In genomic region chrX:21374994-21375794, GRCh38 we compare ENCODE assay signal across 8 cellular contexts. TPM values are rescaled to one million over a fixed set of nuclear protein-coding genes. Genes with fewer than 3 reads are reported as not detected.
DNase-seq lines count a peak whose midpoint lies in the region; ATAC-seq and TF ChIP-seq lines count a peak whose summit lies in the region.

No MANE protein-coding gene starts in this region.

- no peak overlapping the region for H2BK12ac ChIP-seq in neuronal stem cell (ENCODE audit: low read length)

- H4K8ac ChIP-seq in neuronal stem cell (ENCODE audit: low read depth, low read length): no peak overlapping the region

- DNase-seq in endothelial cell (ENCODE audit: low spot score): peak; percentile 3
- peak; percentile 0 for DNase-seq in neuronal stem cell (ENCODE audit: low spot score)
- no peak for DNase-seq in NCI-H1694 (lab: John Stamatoyannopoulos, UW)

- 0 out of 2 replicates have a peak, but pooled peaks cover 4% of the 10 kb centered on the region for H3K79me2 ChIP-seq in OCI-LY1 (ENCODE audit: insufficient read depth, low read length)

- peak overlapping the region; percentile 21 for H3K14ac ChIP-seq in neuronal stem cell (ENCODE audit: low read length)

- no peaks in the 10 kb centered on the region for H3K36me3 Mint-ChIP-seq in endothelial cell (ENCODE audit: low read depth, unreplicated experiment)

- H3K4me1 Mint-ChIP-seq in endothelial cell (ENCODE audit: unreplicated experiment): no peaks in the 10 kb centered on the region

- H3K36me3 ChIP-seq in OCI-LY1 (ENCODE audit: insufficient read depth, low read length) (no peaks in the 10 kb centered on the region), neuronal stem cell (replicated peaks in 1 of 2; ENCODE audit: control insufficient read depth in 2 of 2, insufficient read depth in 2 of 2, low read length in 2 of 2) (no peaks in the 10 kb centered on the region)

- H4K20me1 ChIP-seq in OCI-LY1 (ENCODE audit: insufficient read depth, low read length): no peaks in the 10 kb centered on the region

- H3K9me3 ChIP-seq in OCI-LY1 (ENCODE audit: low read length): no peaks in the 10 kb centered on the region
- no peaks in the 10 kb centered on the region for H3K9me3 ChIP-seq in neuronal stem cell (replicated peaks in 1 of 2; ENCODE audit: control insufficient read depth in 2 of 2, insufficient read depth in 1 of 2, low read depth in 1 of 2, low read length in 2 of 2)

- H3K23ac ChIP-seq in neuronal stem cell (ENCODE audit: low read depth, low read length, poor library complexity): no peak overlapping the region

- H3K27ac ChIP-seq in C4-2B (peak overlapping the region; percentile 91), OCI-LY1 (ENCODE audit: low read depth, low read length, poor library complexity, severe bottlenecking) (peak overlapping the region; percentile 57), neuronal stem cell (replicated peaks; ENCODE audit: low read length) (peak overlapping the region; percentile 72)

- H3K4me1 ChIP-seq in OCI-LY1 (ENCODE audit: insufficient read depth, low read length, severe bottlenecking) (peaks cover 23% of the 10 kb centered on the region), neuronal stem cell (ENCODE audit: control insufficient read depth in 2 of 2, insufficient read depth in 1 of 2, low read depth in 1 of 2, low read length in 2 of 2) (peaks cover 0 to 4% of the 10 kb centered on the region in 2 donors)

- no peaks in the 10 kb centered on the region for H3K9me3 Mint-ChIP-seq in endothelial cell (ENCODE audit: unreplicated experiment)

- no peak overlapping the region for H2AK5ac ChIP-seq in neuronal stem cell (ENCODE audit: low read depth, low read length)

- peaks cover 3% of the 10 kb centered on the region for H3K27me3 Mint-ChIP-seq in endothelial cell (ENCODE audit: unreplicated experiment)

- H3K4me2 ChIP-seq in OCI-LY1 (ENCODE audit: low read length) (peak overlapping the region; percentile 75), neuronal stem cell (ENCODE audit: insufficient read depth, low read length, poor library complexity, severe bottlenecking) (peak overlapping the region; percentile 57)

- H3K79me1 ChIP-seq in neuronal stem cell (ENCODE audit: low read depth, low read length): no peaks in the 10 kb centered on the region

- H4K91ac ChIP-seq in neuronal stem cell (ENCODE audit: low read depth, low read length, poor library complexity): no peak overlapping the region

- no peak overlapping the region for H2BK120ac ChIP-seq in neuronal stem cell (ENCODE audit: low read depth, low read length)

- H2BK15ac ChIP-seq in neuronal stem cell (ENCODE audit: low read length): no peak overlapping the region

- peak overlapping the region; percentile 88 for H3K4me3 Mint-ChIP-seq in endothelial cell (ENCODE audit: unreplicated experiment)

- no peaks in the 10 kb centered on the region for H3K27me3 ChIP-seq in OCI-LY1 (ENCODE audit: insufficient read depth, low read length)
- no peaks in the 10 kb centered on the region for H3K27me3 ChIP-seq in neuronal stem cell (ENCODE audit: control insufficient read depth in 3 of 3, insufficient read depth in 3 of 3, low read depth in 1 of 3, low read length in 3 of 3)

- H3K18ac ChIP-seq in neuronal stem cell (ENCODE audit: low read length): peak overlapping the region; percentile 90

- WGBS in neuronal stem cell (ENCODE audit: extremely low coverage in 2 of 2, insufficient read length in 2 of 2, insufficient replicate concordance in 1 of 2), 2 donors: no CpG with 5 or more reads among the region's 48 CpGs

- peak; percentile 15 for ATAC-seq in GM19455 (IDR thresholded peaks at IDR 0.05; ENCODE audit: unreplicated experiment)
- no peak for ATAC-seq in GM18517 (IDR thresholded peaks at IDR 0.05; ENCODE audit: unreplicated experiment)
- no peak for ATAC-seq in GM18858 (IDR thresholded peaks at IDR 0.05; ENCODE audit: unreplicated experiment)

- H3K27ac Mint-ChIP-seq in endothelial cell (ENCODE audit: unreplicated experiment): no peak overlapping the region

- H2BK5ac ChIP-seq in neuronal stem cell (ENCODE audit: low read length): no peak overlapping the region

- H3K4me3 ChIP-seq in OCI-LY1 (ENCODE audit: low read depth, low read length, poor library complexity, severe bottlenecking): peak overlapping the region; percentile 84
- H3K4me3 ChIP-seq in neuronal stem cell (ENCODE audit: low read length in 2 of 2): peak overlapping the region; percentile 69 to 93

- no peaks in the 10 kb centered on the region for H3K9me2 ChIP-seq in OCI-LY1 (ENCODE audit: low read depth, low read length)

- peak overlapping the region; percentile 78 for H3K9ac ChIP-seq in OCI-LY1 (ENCODE audit: low read length)
- peak overlapping the region; percentile 88 for H3K9ac ChIP-seq in neuronal stem cell (ENCODE audit: low read depth, low read length, poor library complexity)

- no peak for TF ChIP-seq CTCF in C4-2B (conservative IDR thresholded peaks at IDR 0.05)
- no peak for TF ChIP-seq CTCF in OCI-LY1 (IDR thresholded peaks at IDR 0.05; ENCODE audit: low read length)
- no peak for TF ChIP-seq CTCF in endothelial cell (IDR thresholded peaks at IDR 0.05; ENCODE audit: unreplicated experiment)

- H3K4ac ChIP-seq in neuronal stem cell (ENCODE audit: low read length): no peak overlapping the region

- H3F3A ChIP-seq in OCI-LY1 (ENCODE audit: insufficient read depth, low read length): no peaks in the 10 kb centered on the region

- H2AFZ ChIP-seq in OCI-LY1 (ENCODE audit: low read length): no peak overlapping the region
- peak overlapping the region; percentile 94 for H2AFZ ChIP-seq in neuronal stem cell (ENCODE audit: low read length)

RNA-seq across cellular contexts. Expression of gene CNKSR2, which starts 1.0 kb away (rescaled TPM):
- total RNA-seq in endothelial cell (ENCODE audit: unreplicated experiment): 1.1 TPM
- 11.3 TPM for polyA plus RNA-seq in neuronal stem cell (2013, experiment 1 of 2)
- 10.8 TPM for polyA plus RNA-seq in neuronal stem cell (2013, experiment 2 of 2)
